ENCODE assay signal across 18 cellular contexts in genomic region chr9:133309608-133310007, GRCh38. TPM values are rescaled to one million over a fixed set of nuclear protein-coding genes. Genes with fewer than 3 reads are reported as not detected.
DNase-seq lines count a peak whose midpoint lies in the region; ATAC-seq, FAIRE-seq and TF ChIP-seq lines count a peak whose summit lies in the region.
"Had no signal": no experiment of that assay in that cellular context is flagged by ENCODE, and none has a peak within 500 bp of the region (broad histone marks: within the 10 kb centered on the region; RNA-seq: fewer than 3 reads in every experiment).

No MANE protein-coding gene starts in this region.

- H2AFZ ChIP-seq in K562 (ENCODE audit: low read depth, low read length), result no peak overlapping the region
- H2AFZ ChIP-seq: GM23248 had no signal

- POLR2A ChIA-PET in K562 (lab: Yijun Ruan, JAX), result no interaction called here

- no peak for FAIRE-seq in K562 (lab: Jason Lieb, UNC)
- FAIRE-seq: A549, D721Med, G401.6, GM12891, GM19239 had no signal

- H3K9me1 ChIP-seq in K562 (ENCODE audit: control insufficient read depth, insufficient read depth, low read length), result no peaks in the 10 kb centered on the region

- H3K4me2 ChIP-seq in K562 (ENCODE audit: insufficient read depth, low read length), result no peak overlapping the region
- H3K4me2 ChIP-seq: A549 had no signal

- CTCF ChIA-PET in K562 (lab: Yijun Ruan, JAX; ENCODE audit: low intra/inter-chr PET ratio), result no interaction called here

- H3K4me3 ChIP-seq in K562, result no peak overlapping the region
- H3K4me3 ChIP-seq: A549, GM23248, HAP-1 had no signal

- H3K9me3 ChIP-seq in K562 (replicated peaks; ENCODE audit: control insufficient read depth, insufficient read depth, low read depth, low read length), result peaks cover 4% of the 10 kb centered on the region

- no peak for TF ChIP-seq EP300 in K562 (IDR thresholded peaks at IDR 0.05; ENCODE audit: low read length)

- H3K9ac ChIP-seq in K562 (ENCODE audit: insufficient read depth in 1 of 2, low read depth in 2 of 2, low read length in 2 of 2), result no peak overlapping the region
- H3K9ac ChIP-seq: GM23248 had no signal

- no TSS peak for BruUV-seq in K562 (replicated peaks; lab: Mats Ljungman, UMichigan)

- no peak for ATAC-seq in K562
- no peak for ATAC-seq in GM19397 (IDR thresholded peaks at IDR 0.05; ENCODE audit: unreplicated experiment)
- ATAC-seq: A549 had no signal

- 21% methylated on average over 6 of the region's 6 CpGs for WGBS in K562 (ENCODE audit: insufficient coverage, low coverage, missing lambda C conversion rate)

- H3K27me3 ChIP-seq in K562 (ENCODE audit: control insufficient read depth in 2 of 2, insufficient read depth in 2 of 2, low read length in 2 of 2), result peaks cover 0 to 7% of the 10 kb centered on the region in 2 experiments; a peak in 1 of 5 replicates

- H4K20me1 ChIP-seq in K562 (replicated peaks; ENCODE audit: control insufficient read depth, insufficient read depth, low read length), result no peaks in the 10 kb centered on the region

- no peak for TF ChIP-seq CTCF in K562 (IDR thresholded peaks at IDR 0.05 in 2 of 3, conservative IDR thresholded peaks at IDR 0.05 in 1 of 3; ENCODE audit: insufficient read depth in 2 of 3, low read depth in 1 of 3, low read length in 3 of 3)

- TF ChIP-seq RAD21 in K562 (CRISPR knock-in tag; conservative IDR thresholded peaks at IDR 0.05 in 1 of 2, IDR thresholded peaks at IDR 0.05 in 1 of 2), result no peak

- H3K36me3 ChIP-seq in K562 (ENCODE audit: control insufficient read depth, insufficient read depth, low read length), result no peaks in the 10 kb centered on the region
- H3K36me3 ChIP-seq: HAP-1 had no signal

- DNase-seq in NCI-H146 (lab: John Stamatoyannopoulos, UW) (peak; percentile 10), NCI-H146 treated with DMSO at 0.1 percent for 48 hours (lab: John Stamatoyannopoulos, UW; ENCODE audit: unreplicated experiment) (no peak), K562 (ENCODE audit: extremely low read depth in 1 of 4, low spot score in 3 of 4) (peak in 1 of 4 experiments; percentile 23)
- DNase-seq: AML-193; Caco-2; CD4-positive, alpha-beta T cell; GM23248 had no signal

- H3K27ac ChIP-seq in K562 (ENCODE audit: extremely low read depth, low read depth, low read length), result no peak overlapping the region
- H3K27ac ChIP-seq: 22Rv1, A549, C4-2B, GM23248 had no signal

- no peaks in the 10 kb centered on the region for H3K79me2 ChIP-seq in K562 (ENCODE audit: control insufficient read depth, insufficient read depth, low read length)

- in situ Hi-C loops in K562 (cut with MboI), result no loop called here

- peaks cover 3 to 8% of the 10 kb centered on the region in 2 experiments; a peak in 3 of 5 replicates for H3K4me1 ChIP-seq in K562 (replicated peaks in 1 of 2; ENCODE audit: control insufficient read depth in 2 of 2, insufficient read depth in 2 of 2, low read length in 2 of 2)
- H3K4me1 ChIP-seq: A549, Caco-2, HAP-1 had no signal

- intact Hi-C loops in K562 (cut with micrococcal nuclease), result no loop called here

- TF ChIP-seq POLR2A in K562 (conservative IDR thresholded peaks at IDR 0.05), result no peak

RNA-seq across cellular contexts. Expression of gene SURF6, which starts 26.4 kb away (rescaled TPM):
- 12.6 and 19.9 TPM in 2 replicates for total RNA-seq in K562 (2011; cell fraction: chromatin; rRNA removed; ENCODE audit: low replicate concordance)
- 16.7 and 17.7 TPM in 2 replicates for total RNA-seq in K562 (2011; cell fraction: nucleolus; rRNA removed)
- 13.4 and 15.6 TPM in 2 replicates for total RNA-seq in K562 (2011; cell fraction: nucleoplasm; rRNA removed)
- total RNA-seq in K562 (2014; rRNA removed), result 61.3 and 68.3 TPM in 2 replicates
- total RNA-seq in K562 (2014; rRNA removed; fragmentation: Illumina TruSeq; extraction: Trizol), result 10.5 and 12.2 TPM in 2 replicates
- total RNA-seq in K562 (2015; rRNA removed; fragmentation: Illumina TruSeq; extraction: Trizol), result 30.4 and 31.8 TPM in 2 replicates
- total RNA-seq in K562 (2021), result 45.3 and 50.6 TPM in 2 replicates
- 12.3 and 14.3 TPM in 2 replicates for polyA plus RNA-seq in K562 (2011; rRNA removed)
- polyA plus RNA-seq in K562 (2011; cell fraction: cytosol; rRNA removed), result 11.6 and 21.6 TPM in 2 replicates
- polyA plus RNA-seq in K562 (2011; cell fraction: nucleus; rRNA removed), result 17.7 and 31.0 TPM in 2 replicates
- polyA plus RNA-seq in K562 (2012), result 23.2 and 31.5 TPM in 2 replicates
- polyA plus RNA-seq in K562 (2014; fragmentation: Illumina TruSeq; extraction: Trizol), result 14.7 and 26.5 TPM in 2 replicates
- 1 to 10 TPM; 1.4 to 1.8 TPM for polyA plus RNA-seq in K562 (2014; fragmentation: Nextera tagmentation; extraction: Ambion mirVana)
- 52.7 and 61.5 TPM in 2 replicates for polyA plus RNA-seq in K562 (2014; rRNA removed)
- 5.3 TPM in 2 replicates for polyA minus RNA-seq in K562 (2011; rRNA and poly(A)+ RNA removed)
- 8.6 and 9.6 TPM in 2 replicates for polyA minus RNA-seq in K562 (2011; cell fraction: cytosol; rRNA and poly(A)+ RNA removed)
- 5.5 and 8.2 TPM in 2 replicates for polyA minus RNA-seq in K562 (2011; cell fraction: nucleus; rRNA and poly(A)+ RNA removed)

RNA-seq across cellular contexts. Expression of gene ABO, which starts 34.6 kb away (rescaled TPM):
- 38.9 and 65.2 TPM in 2 replicates for total RNA-seq in K562 (2011; cell fraction: chromatin; rRNA removed; ENCODE audit: low replicate concordance)
- total RNA-seq in K562 (2011; cell fraction: nucleolus; rRNA removed), result 20.8 and 22.5 TPM in 2 replicates
- 48.2 and 94.6 TPM in 2 replicates for total RNA-seq in K562 (2011; cell fraction: nucleoplasm; rRNA removed)
- total RNA-seq in K562 (2014; rRNA removed), result 5.0 and 6.1 TPM in 2 replicates
- 5.6 and 6.5 TPM in 2 replicates for total RNA-seq in K562 (2014; rRNA removed; fragmentation: Illumina TruSeq; extraction: Trizol)
- 5.8 and 6.5 TPM in 2 replicates for total RNA-seq in K562 (2015; rRNA removed; fragmentation: Illumina TruSeq; extraction: Trizol)
- 11.9 and 15.3 TPM in 2 replicates for total RNA-seq in K562 (2021)
- 9.9 and 18.7 TPM in 2 replicates for polyA plus RNA-seq in K562 (2011; rRNA removed)
- polyA plus RNA-seq in K562 (2011; cell fraction: cytosol; rRNA removed), result 10.0 and 10.8 TPM in 2 replicates
- polyA plus RNA-seq in K562 (2011; cell fraction: nucleus; rRNA removed), result 54.0 and 57.5 TPM in 2 replicates
- polyA plus RNA-seq in K562 (2012), result 14.4 and 28.3 TPM in 2 replicates
- polyA plus RNA-seq in K562 (2014; fragmentation: Illumina TruSeq; extraction: Trizol), result 16.0 and 18.5 TPM in 2 replicates
- polyA plus RNA-seq in K562 (2014; fragmentation: Nextera tagmentation; extraction: Ambion mirVana), result 10 to 100 TPM; 16.9 to 21.9 TPM
- 13.3 and 16.6 TPM in 2 replicates for polyA plus RNA-seq in K562 (2014; rRNA removed)
- 6.4 and 6.8 TPM in 2 replicates for polyA minus RNA-seq in K562 (2011; rRNA and poly(A)+ RNA removed)
- polyA minus RNA-seq in K562 (2011; cell fraction: cytosol; rRNA and poly(A)+ RNA removed), result 7.1 and 10.8 TPM in 2 replicates
- 6.6 and 11.7 TPM in 2 replicates for polyA minus RNA-seq in K562 (2011; cell fraction: nucleus; rRNA and poly(A)+ RNA removed)
- total RNA-seq: Caco-2, GM23248, H4 had no signal
- polyA plus RNA-seq: A549, BJ, GM23248 had no signal

RNA-seq across cellular contexts. Expression of gene MED22, which starts 38.3 kb away (rescaled TPM):
- 32.2 and 75.9 TPM in 2 replicates for total RNA-seq in K562 (2011; cell fraction: chromatin; rRNA removed; ENCODE audit: low replicate concordance)
- 43.3 and 44.7 TPM in 2 replicates for total RNA-seq in K562 (2011; cell fraction: nucleolus; rRNA removed)
- 40.6 and 56.1 TPM in 2 replicates for total RNA-seq in K562 (2011; cell fraction: nucleoplasm; rRNA removed)
- total RNA-seq in K562 (2014; rRNA removed) (27.2 and 28.0 TPM in 2 replicates), K562 (2014; rRNA removed; fragmentation: Illumina TruSeq; extraction: Trizol) (7.7 and 9.4 TPM in 2 replicates), K562 (2015; rRNA removed; fragmentation: Illumina TruSeq; extraction: Trizol) (22.3 and 22.6 TPM in 2 replicates), K562 (2021) (32.4 and 35.6 TPM in 2 replicates)
- polyA plus RNA-seq in K562 (2011; rRNA removed) (23.4 and 33.6 TPM in 2 replicates), K562 (2014; fragmentation: Illumina TruSeq; extraction: Trizol) (15.5 and 23.8 TPM in 2 replicates), K562 (2014; fragmentation: Nextera tagmentation; extraction: Ambion mirVana) (1 to 10 TPM in 1 of 2 experiments, under 1 TPM in 1; 0.73 to 1.4 TPM), K562 (2014; rRNA removed) (32.6 and 34.8 TPM in 2 replicates)
- 28.9 and 48.4 TPM in 2 replicates for polyA plus RNA-seq in K562 (2011; cell fraction: cytosol; rRNA removed)
- 91.8 and 102 TPM in 2 replicates for polyA plus RNA-seq in K562 (2011; cell fraction: nucleus; rRNA removed)
- 24.0 and 26.3 TPM in 2 replicates for polyA plus RNA-seq in K562 (2012)
- 12.6 and 25.7 TPM in 2 replicates for polyA minus RNA-seq in K562 (2011; rRNA and poly(A)+ RNA removed)
- 16.2 and 27.5 TPM in 2 replicates for polyA minus RNA-seq in K562 (2011; cell fraction: cytosol; rRNA and poly(A)+ RNA removed)
- 15.6 and 19.2 TPM in 2 replicates for polyA minus RNA-seq in K562 (2011; cell fraction: nucleus; rRNA and poly(A)+ RNA removed)

RNA-seq across cellular contexts. Expression of gene RPL7A, which starts 38.4 kb away (rescaled TPM):
- 435 and 818 TPM in 2 replicates for total RNA-seq in K562 (2011; cell fraction: chromatin; rRNA removed; ENCODE audit: low replicate concordance)
- total RNA-seq in K562 (2011; cell fraction: nucleolus; rRNA removed), result 981 and 1,003 TPM in 2 replicates
- 983 and 1,497 TPM in 2 replicates for total RNA-seq in K562 (2011; cell fraction: nucleoplasm; rRNA removed)
- total RNA-seq in K562 (2014; rRNA removed), result 2,031 and 2,305 TPM in 2 replicates
- total RNA-seq in K562 (2014; rRNA removed; fragmentation: Illumina TruSeq; extraction: Trizol), result 2,847 and 3,141 TPM in 2 replicates
- 3,167 and 3,195 TPM in 2 replicates for total RNA-seq in K562 (2015; rRNA removed; fragmentation: Illumina TruSeq; extraction: Trizol)
- 2,893 and 3,009 TPM in 2 replicates for total RNA-seq in K562 (2021)
- polyA plus RNA-seq in K562 (2011; rRNA removed), result 2,555 and 3,221 TPM in 2 replicates
- 2,594 and 3,399 TPM in 2 replicates for polyA plus RNA-seq in K562 (2011; cell fraction: cytosol; rRNA removed)
- 1,411 and 1,919 TPM in 2 replicates for polyA plus RNA-seq in K562 (2011; cell fraction: nucleus; rRNA removed)
- 2,443 and 5,674 TPM in 2 replicates for polyA plus RNA-seq in K562 (2012)
- 3,627 and 3,760 TPM in 2 replicates for polyA plus RNA-seq in K562 (2014; fragmentation: Illumina TruSeq; extraction: Trizol)
- polyA plus RNA-seq in K562 (2014; fragmentation: Nextera tagmentation; extraction: Ambion mirVana), result 1,000 to 10,000 TPM; 1,935 to 2,418 TPM
- 2,051 and 2,652 TPM in 2 replicates for polyA plus RNA-seq in K562 (2014; rRNA removed)
- 2,918 and 2,983 TPM in 2 replicates for polyA minus RNA-seq in K562 (2011; rRNA and poly(A)+ RNA removed)
- polyA minus RNA-seq in K562 (2011; cell fraction: cytosol; rRNA and poly(A)+ RNA removed), result 1,280 and 1,366 TPM in 2 replicates
- polyA minus RNA-seq in K562 (2011; cell fraction: nucleus; rRNA and poly(A)+ RNA removed), result 400 and 734 TPM in 2 replicates

RNA-seq across cellular contexts. Expression of gene SURF1, which starts 46.7 kb away (rescaled TPM):
- 14.8 and 38.0 TPM in 2 replicates for total RNA-seq in K562 (2011; cell fraction: chromatin; rRNA removed; ENCODE audit: low replicate concordance)
- total RNA-seq in K562 (2011; cell fraction: nucleolus; rRNA removed), result 35.1 and 38.5 TPM in 2 replicates
- total RNA-seq in K562 (2011; cell fraction: nucleoplasm; rRNA removed), result 27.0 and 30.6 TPM in 2 replicates
- total RNA-seq in K562 (2014; rRNA removed), result 17.9 and 20.8 TPM in 2 replicates
- 20.9 and 21.2 TPM in 2 replicates for total RNA-seq in K562 (2014; rRNA removed; fragmentation: Illumina TruSeq; extraction: Trizol)
- total RNA-seq in K562 (2015; rRNA removed; fragmentation: Illumina TruSeq; extraction: Trizol), result 15.5 and 16.6 TPM in 2 replicates
- 26.7 and 26.8 TPM in 2 replicates for total RNA-seq in K562 (2021)
- 28.6 and 29.8 TPM in 2 replicates for polyA plus RNA-seq in K562 (2011; rRNA removed)
- polyA plus RNA-seq in K562 (2011; cell fraction: cytosol; rRNA removed), result 20.7 and 21.2 TPM in 2 replicates
- polyA plus RNA-seq in K562 (2011; cell fraction: nucleus; rRNA removed), result 52.8 and 56.6 TPM in 2 replicates
- polyA plus RNA-seq in K562 (2012), result 23.6 and 38.1 TPM in 2 replicates
- polyA plus RNA-seq in K562 (2014; fragmentation: Illumina TruSeq; extraction: Trizol), result 19.1 and 22.2 TPM in 2 replicates
- 10 to 100 TPM; 16.1 to 16.3 TPM for polyA plus RNA-seq in K562 (2014; fragmentation: Nextera tagmentation; extraction: Ambion mirVana)
- 30.4 and 31.3 TPM in 2 replicates for polyA plus RNA-seq in K562 (2014; rRNA removed)
- 10.4 and 13.1 TPM in 2 replicates for polyA minus RNA-seq in K562 (2011; rRNA and poly(A)+ RNA removed)
- 6.1 and 6.4 TPM in 2 replicates for polyA minus RNA-seq in K562 (2011; cell fraction: cytosol; rRNA and poly(A)+ RNA removed)
- 7.0 and 9.7 TPM in 2 replicates for polyA minus RNA-seq in K562 (2011; cell fraction: nucleus; rRNA and poly(A)+ RNA removed)
